Comparison of ENCODE assay signal across 8 cellular contexts in genomic region chr7:158587425-158588084, GRCh38. TPM values are rescaled to one million over a fixed set of nuclear protein-coding genes. Genes with fewer than 3 reads are reported as not detected.
A peak's percentile ranks its signal among the peaks of the same experiment; 100 is the strongest.
DNase-seq lines count a peak whose midpoint lies in the region; ATAC-seq and TF ChIP-seq lines count a peak whose summit lies in the region.

Gene PTPRN2, minus strand, starts transcription at chr7:158587823.

- peaks cover 15 to 27% (median 16%) of the 10 kb centered on the region in 3 donors for H3K4me1 ChIP-seq in esophagus squamous epithelium

- peak within 1 kb of the TSS; percentile 21 to 59 (median 36) for H3K4me3 ChIP-seq in esophagus squamous epithelium

- H3K27ac Mint-ChIP-seq in natural killer cell = no peak within 1 kb of the TSS
- H3K27ac Mint-ChIP-seq in stimulated activated naive B cell treated with anti-CD40 and anti-IgM and Interleukin-4, amounts not matched to agents 10 μg/mL and 1 μg/mL and 100 μg/mL, for 72 hours = peak within 1 kb of the TSS; percentile 6

- peaks cover 0 to 75% (median 12%) of the 10 kb centered on the region in 4 donors for H3K27me3 ChIP-seq in esophagus squamous epithelium

- H3K27ac ChIP-seq in esophagus squamous epithelium = no peak within 1 kb of the TSS

- no peak for TF ChIP-seq CTCF in esophagus squamous epithelium (IDR thresholded peaks at IDR 0.05)
- no peak for TF ChIP-seq CTCF in natural killer cell (IDR thresholded peaks at IDR 0.05)

- DNase-seq in DMS 273 treated with DMSO at 0.1 percent for 48 hours (lab: John Stamatoyannopoulos, UW) (peak; percentile 16), NCI-H748 treated with DMSO at 0.1 percent for 48 hours (lab: John Stamatoyannopoulos, UW) (peak; percentile 16), esophagus squamous epithelium (lab: John Stamatoyannopoulos, UW) (no peak), natural killer cell (peak; percentile 59)
- DNase-seq in activated T-cell treated with anti-CD3 and anti-CD28 coated beads, Interleukin-2, amount 50 U/mL, for 1 hour = peak; percentile 68
- no peak for DNase-seq in stimulated activated naive B cell treated with anti-CD40 and anti-IgM and Interleukin-4, amounts not matched to agents 10 μg/mL and 1 μg/mL and 100 μg/mL, for 72 hours

- ATAC-seq in HG02588 (IDR thresholded peaks at IDR 0.05; ENCODE audit: unreplicated experiment) (peak; percentile 54), natural killer cell (peak; percentile 93 to 97 (median 94)), GM18517 (IDR thresholded peaks at IDR 0.05; ENCODE audit: unreplicated experiment) (no peak)
- peak; percentile 76 to 80 for ATAC-seq in stimulated activated naive B cell treated with anti-CD40 and anti-IgM and Interleukin-4, amounts not matched to agents 10 μg/mL and 1 μg/mL and 100 μg/mL, for 72 hours (replicated peaks)

- WGBS in esophagus squamous epithelium, 2 donors = no CpG with 5 or more reads among the region's 94 CpGs

- H3K4me3 Mint-ChIP-seq in natural killer cell = peak within 1 kb of the TSS; percentile 77
- peak within 1 kb of the TSS; percentile 68 to 70 for H3K4me3 Mint-ChIP-seq in stimulated activated naive B cell treated with anti-CD40 and anti-IgM and Interleukin-4, amounts not matched to agents 10 μg/mL and 1 μg/mL and 100 μg/mL, for 72 hours

- TF ChIP-seq POLR2A in esophagus squamous epithelium (IDR thresholded peaks at IDR 0.05) = no peak

- H3K36me3 Mint-ChIP-seq in natural killer cell = no peaks in the 10 kb centered on the region
- peaks cover 3% of the 10 kb centered on the region in 2 donors for H3K36me3 Mint-ChIP-seq in stimulated activated naive B cell treated with anti-CD40 and anti-IgM and Interleukin-4, amounts not matched to agents 10 μg/mL and 1 μg/mL and 100 μg/mL, for 72 hours

- H3K36me3 ChIP-seq in esophagus squamous epithelium = no peaks in the 10 kb centered on the region

- no peaks in the 10 kb centered on the region for H3K9me3 ChIP-seq in esophagus squamous epithelium

- no peaks in the 10 kb centered on the region for H3K9me3 Mint-ChIP-seq in natural killer cell
- H3K9me3 Mint-ChIP-seq in stimulated activated naive B cell treated with anti-CD40 and anti-IgM and Interleukin-4, amounts not matched to agents 10 μg/mL and 1 μg/mL and 100 μg/mL, for 72 hours = peaks cover 4 to 5% of the 10 kb centered on the region in 2 donors

- intact Hi-C loops in esophagus squamous epithelium (cut with DNase I) (no loop called here), natural killer cell (cut with micrococcal nuclease) (no loop called here)

- peaks cover 33 to 35% of the 10 kb centered on the region in 2 donors for H3K27me3 Mint-ChIP-seq in natural killer cell (ENCODE audit: low read depth in 2 of 2)
- H3K27me3 Mint-ChIP-seq in stimulated activated naive B cell treated with anti-CD40 and anti-IgM and Interleukin-4, amounts not matched to agents 10 μg/mL and 1 μg/mL and 100 μg/mL, for 72 hours = peaks cover 53 to 58% of the 10 kb centered on the region in 2 donors

- H3K4me1 Mint-ChIP-seq in natural killer cell = peaks cover 8 to 12% of the 10 kb centered on the region in 2 donors
- peaks cover 11 to 16% of the 10 kb centered on the region in 2 donors for H3K4me1 Mint-ChIP-seq in stimulated activated naive B cell treated with anti-CD40 and anti-IgM and Interleukin-4, amounts not matched to agents 10 μg/mL and 1 μg/mL and 100 μg/mL, for 72 hours

RNA-seq across cellular contexts. Expression of gene PTPRN2, which starts in this region (rescaled TPM):
- 1 to 10 TPM in 2 of 4 donors, under 1 TPM in 2; 0.38 to 2.7 (median 1.0) TPM for total RNA-seq in esophagus squamous epithelium
- total RNA-seq in natural killer cell = 1 to 10 TPM; 1.3 to 2.5 (median 1.9) TPM

Comparison
In these comparisons a context has a peak if more than half of its experiments do, and no peak if none do; other contexts are left out.
1. DNase-seq: peak in DMS 273 treated with DMSO at 0.1 percent for 48 hours (single experiment), NCI-H748 treated with DMSO at 0.1 percent for 48 hours (single experiment), activated T-cell treated with anti-CD3 and anti-CD28 coated beads, Interleukin-2, amount 50 U/mL, for 1 hour (single experiment) and natural killer cell (single experiment); none in esophagus squamous epithelium (single experiment) and stimulated activated naive B cell treated with anti-CD40 and anti-IgM and Interleukin-4, amounts not matched to agents 10 μg/mL and 1 μg/mL and 100 μg/mL, for 72 hours (single experiment).